ENCODE assay signal across 11 cellular contexts in the genomic region with DNA sequence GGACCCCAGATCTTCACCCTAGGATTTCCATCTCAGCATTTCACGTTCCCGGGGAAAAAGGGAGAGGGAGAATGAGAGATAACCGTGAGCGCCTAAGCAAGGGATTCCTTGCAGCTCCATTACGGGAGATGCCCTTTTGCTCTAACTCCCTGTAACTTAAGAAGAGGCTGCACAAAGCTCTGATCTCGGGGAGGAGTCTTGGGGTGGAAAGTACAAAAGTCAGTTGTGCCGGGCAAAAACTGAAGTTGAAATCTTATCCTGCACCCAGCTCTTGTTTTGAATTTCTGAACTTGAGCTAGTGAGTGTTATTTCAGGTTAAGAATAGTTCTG.
DNase-seq lines count a peak whose midpoint lies in the region; ATAC-seq and TF ChIP-seq lines count a peak whose summit lies in the region.
"Had no signal": no experiment of that assay in that cellular context is flagged by ENCODE, and none has a peak within 500 bp of the region (broad histone marks: within the 10 kb centered on the region; RNA-seq: fewer than 3 reads in every experiment).

No MANE protein-coding gene starts in this region.

- H3K9me3 ChIP-seq in A673 (ENCODE audit: low read depth, low read length, poor library complexity, severe bottlenecking) (no peaks in the 10 kb centered on the region), HUES64 (ENCODE audit: insufficient read depth, low read depth, low read length) (no peaks in the 10 kb centered on the region), esophagus (ENCODE audit: control insufficient read depth in 2 of 2, insufficient read depth in 1 of 2, low read depth in 1 of 2, low read length in 1 of 2) (no peaks in the 10 kb centered on the region), prostate gland (no peaks in the 10 kb centered on the region)

- DNase-seq in A673 (ENCODE audit: low spot score) (no peak), prostate gland (ENCODE audit: low spot score) (no peak)
- no peak for DNase-seq in naive thymus-derived CD8-positive, alpha-beta T cell
- no peak for DNase-seq in stimulated activated CD4-positive, alpha-beta T cell treated with anti-CD3 and anti-CD28 coated beads, Interleukin-4, amount 100 ng/mL, for 4 hours
- DNase-seq in stimulated activated naive CD4-positive, alpha-beta T cell (lab: John Stamatoyannopoulos, UW): no peak
- DNase-seq: CD4-positive, CD25-positive, alpha-beta regulatory T cell; NCI-H2227 treated with DMSO at 0.1 percent for 48 hours had no signal

- POLR2A ChIA-PET in A673 (lab: Charles Lee; ENCODE audit: low non-redundant PET): no interaction called here
- POLR2A ChIA-PET in naive thymus-derived CD8-positive, alpha-beta T cell (lab: Charles Lee): no interaction called here

- peak overlapping the region; percentile 72 for H3K9ac ChIP-seq in HUES64 (ENCODE audit: low read depth, low read length)

- CTCF ChIA-PET in A673 (lab: Charles Lee): no interaction called here

- TF ChIP-seq CTCF in A673 (conservative IDR thresholded peaks at IDR 0.05; ENCODE audit: low read depth, low read length) (no peak), prostate gland (IDR thresholded peaks at IDR 0.05) (no peak)

- 3% methylated on average over 7 of the region's 7 CpGs for WGBS in HUES64
- 8 to 13% methylated on average over 7 of the region's 7 CpGs for WGBS in esophagus, 2 donors
- 11% methylated on average over 7 of the region's 7 CpGs for whole genome bisulfite sequencing in prostate gland

- ATAC-seq in naive thymus-derived CD8-positive, alpha-beta T cell: no peak
- ATAC-seq in HG03159 (IDR thresholded peaks at IDR 0.05; ENCODE audit: unreplicated experiment): no peak

- peaks cover 0 to 1% (median 0%) of the 10 kb centered on the region in 3 donors for H3K36me3 Mint-ChIP-seq in naive thymus-derived CD8-positive, alpha-beta T cell
- H3K36me3 Mint-ChIP-seq: CD4-positive, CD25-positive, alpha-beta regulatory T cell had no signal

- H3K4me3 Mint-ChIP-seq in naive thymus-derived CD8-positive, alpha-beta T cell: peak overlapping the region in 9 of 10 donors; percentile 9 to 78 (median 57)

- peaks cover 8% of the 10 kb centered on the region for H3K4me1 ChIP-seq in A673 (ENCODE audit: insufficient read depth, low read length, poor library complexity, severe bottlenecking)
- peaks cover 51% of the 10 kb centered on the region for H3K4me1 ChIP-seq in HUES64 (ENCODE audit: insufficient read depth, low read length)
- peaks cover 0 to 6% of the 10 kb centered on the region in 2 donors for H3K4me1 ChIP-seq in esophagus (ENCODE audit: control insufficient read depth in 2 of 2, insufficient read depth in 2 of 2, low read length in 1 of 2)
- no peaks in the 10 kb centered on the region for H3K4me1 ChIP-seq in prostate gland (replicated peaks)

- H3K27ac ChIP-seq in A673 (ENCODE audit: low read depth, low read length, poor library complexity, severe bottlenecking) (no peak overlapping the region), HUES64 (ENCODE audit: low read depth, low read length) (peak overlapping the region; percentile 71; the same call in 1 of the 2 replicates), esophagus (ENCODE audit: low read depth in 2 of 2, low read length in 1 of 2) (no peak overlapping the region), prostate gland (no peak overlapping the region)

- BruUV-seq in A673 (replicated peaks; lab: Mats Ljungman, UMichigan): no TSS peak

- H3K4me1 Mint-ChIP-seq in naive thymus-derived CD8-positive, alpha-beta T cell: peaks cover 2 to 11% (median 8%) of the 10 kb centered on the region in 4 donors

- H3K9me3 Mint-ChIP-seq in naive thymus-derived CD8-positive, alpha-beta T cell: no peaks in the 10 kb centered on the region

- H3K27me3 Mint-ChIP-seq in naive thymus-derived CD8-positive, alpha-beta T cell: peaks cover 19 to 60% (median 39%) of the 10 kb centered on the region in 5 donors

- H3K27ac Mint-ChIP-seq in naive thymus-derived CD8-positive, alpha-beta T cell: peak overlapping the region in 1 of 10 donors; percentile 65
- H3K27ac Mint-ChIP-seq: CD4-positive, CD25-positive, alpha-beta regulatory T cell had no signal

- H3K4me3 ChIP-seq in A673 (ENCODE audit: low read depth, low read length, poor library complexity, severe bottlenecking): peak overlapping the region; percentile 51
- H3K4me3 ChIP-seq in HUES64 (ENCODE audit: low read length): peak overlapping the region; percentile 73
- H3K4me3 ChIP-seq in esophagus (ENCODE audit: low read depth in 1 of 2, low read length in 2 of 2): peak overlapping the region; percentile 50 to 52
- peak overlapping the region in 1 of 2 donors; percentile 32 for H3K4me3 ChIP-seq in prostate gland
- H3K4me3 ChIP-seq: GM12878 had no signal

- H3K36me3 ChIP-seq in A673 (ENCODE audit: insufficient read depth, low read length, poor library complexity, severe bottlenecking) (no peaks in the 10 kb centered on the region), HUES64 (ENCODE audit: insufficient read depth, low read length) (no peaks in the 10 kb centered on the region), esophagus (ENCODE audit: control insufficient read depth in 2 of 2, insufficient read depth in 2 of 2, low read length in 1 of 2) (no peaks in the 10 kb centered on the region), prostate gland (no peaks in the 10 kb centered on the region)

- H3K27me3 ChIP-seq in A673 (replicated peaks; ENCODE audit: insufficient read depth, low read depth, low read length, poor library complexity) (peaks cover 72% of the 10 kb centered on the region), HUES64 (ENCODE audit: insufficient read depth, low read length) (peaks cover 26% of the 10 kb centered on the region), esophagus (ENCODE audit: control insufficient read depth in 1 of 2, insufficient read depth in 2 of 2, low read length in 2 of 2) (peaks cover 0 to 8% of the 10 kb centered on the region in 2 donors), prostate gland (replicated peaks; ENCODE audit: insufficient read depth) (peaks cover 9% of the 10 kb centered on the region)

- intact Hi-C loops in A673 (cut with micrococcal nuclease; ENCODE audit: unreplicated experiment) (loop anchor here (10.0 kb wide), 1 partner anchor 436 kb away; no protein-coding TSS in a partner anchor), prostate gland (cut with DNase I) (no loop called here)

- no peak for TF ChIP-seq POLR2A in prostate gland (IDR thresholded peaks at IDR 0.05)
